In genomic region chr1:39407889-39408640, GRCh38 we compare ENCODE assay signal across 8 cellular contexts.
DNase-seq lines count a peak whose midpoint lies in the region; ATAC-seq, FAIRE-seq and TF ChIP-seq lines count a peak whose summit lies in the region.

No MANE protein-coding gene starts in this region.

- H3K27me3 ChIP-seq in left lung: no peaks in the 10 kb centered on the region
- no peaks in the 10 kb centered on the region for H3K27me3 ChIP-seq in testis

- H3K4me1 Mint-ChIP-seq in Calu3 (ENCODE audit: low read depth, unreplicated experiment): peaks cover 41% of the 10 kb centered on the region
- H3K4me1 Mint-ChIP-seq in activated naive CD8-positive, alpha-beta T cell treated with anti-CD3 and anti-CD28 coated beads, Interleukin-2, amount 50 U/mL, for 24 hours: peaks cover 60% of the 10 kb centered on the region

- H3K4me1 ChIP-seq in left lung (peaks cover 52 to 82% of the 10 kb centered on the region in 2 donors), testis (peaks cover 62% of the 10 kb centered on the region)

- DNase-seq in Calu3 (no peak), HuH-7.5 (ENCODE audit: low spot score) (peak; percentile 43), left lung (no peak), testis (no peak), dedifferentiated amniotic fluid mesenchymal stem cell (ENCODE audit: extremely low spot score) (no peak), GM12892 (ENCODE audit: insufficient read length) (no peak)
- no peak for DNase-seq in activated naive CD8-positive, alpha-beta T cell treated with anti-CD3 and anti-CD28 coated beads, Interleukin-2, amount 50 U/mL, for 24 hours

- TSS peak; percentile 88 for BruUV-seq in Calu3 (replicated peaks; lab: Mats Ljungman, UMichigan)

- ATAC-seq in activated naive CD8-positive, alpha-beta T cell treated with anti-CD3 and anti-CD28 coated beads, Interleukin-2, amount 50 U/mL, for 24 hours: no peak
- ATAC-seq in left lung: peak; percentile 1
- no peak for ATAC-seq in GM21367 (IDR thresholded peaks at IDR 0.05; ENCODE audit: unreplicated experiment)

- H3K36me3 ChIP-seq in left lung: peaks cover 0 to 11% of the 10 kb centered on the region in 2 donors
- H3K36me3 ChIP-seq in testis (ENCODE audit: low read depth, missing control alignments): no peaks in the 10 kb centered on the region

- H3K27ac ChIP-seq in left lung (peak overlapping the region; percentile 91 to 92), testis (peak overlapping the region; percentile 92 to 95)

- peak; percentile 3 for TF ChIP-seq POLR2A in testis (IDR thresholded peaks at IDR 0.05)
- TF ChIP-seq POLR2A in GM12892 (IDR thresholded peaks at IDR 0.05; ENCODE audit: low read depth, low read length): no peak

- intact Hi-C loops in Calu3 (cut with micrococcal nuclease; ENCODE audit: unreplicated experiment): loop anchor here (1.0 kb wide), 1 partner anchor 10 kb away; no protein-coding TSS in a partner anchor
- intact Hi-C loops in left lung (cut with DNase I): no loop called here
- intact Hi-C loops in testis (cut with DNase I; ENCODE audit: low total_unique reads): no loop called here

- peaks cover 67% of the 10 kb centered on the region for H3K36me3 Mint-ChIP-seq in Calu3 (ENCODE audit: insufficient read depth, unreplicated experiment)
- peaks cover 7% of the 10 kb centered on the region for H3K36me3 Mint-ChIP-seq in activated naive CD8-positive, alpha-beta T cell treated with anti-CD3 and anti-CD28 coated beads, Interleukin-2, amount 50 U/mL, for 24 hours (ENCODE audit: low read depth)

- no peak for FAIRE-seq in GM12892 (lab: Jason Lieb, UNC)

- H3K4me3 ChIP-seq in left lung (peak overlapping the region; percentile 55 to 82), testis (peak overlapping the region; percentile 77 to 96)

- H3K9me3 Mint-ChIP-seq in Calu3 (ENCODE audit: low read depth, unreplicated experiment): no peaks in the 10 kb centered on the region
- no peaks in the 10 kb centered on the region for H3K9me3 Mint-ChIP-seq in activated naive CD8-positive, alpha-beta T cell treated with anti-CD3 and anti-CD28 coated beads, Interleukin-2, amount 50 U/mL, for 24 hours

- H3K27ac Mint-ChIP-seq in Calu3 (ENCODE audit: unreplicated experiment): peak overlapping the region; percentile 93
- peak overlapping the region; percentile 35 for H3K27ac Mint-ChIP-seq in activated naive CD8-positive, alpha-beta T cell treated with anti-CD3 and anti-CD28 coated beads, Interleukin-2, amount 50 U/mL, for 24 hours

- H3K27me3 Mint-ChIP-seq in Calu3 (ENCODE audit: unreplicated experiment): no peaks in the 10 kb centered on the region
- no peaks in the 10 kb centered on the region for H3K27me3 Mint-ChIP-seq in activated naive CD8-positive, alpha-beta T cell treated with anti-CD3 and anti-CD28 coated beads, Interleukin-2, amount 50 U/mL, for 24 hours

- H3K4me3 Mint-ChIP-seq in Calu3 (ENCODE audit: low read depth, unreplicated experiment): peak overlapping the region; percentile 95
- peak overlapping the region; percentile 79 for H3K4me3 Mint-ChIP-seq in activated naive CD8-positive, alpha-beta T cell treated with anti-CD3 and anti-CD28 coated beads, Interleukin-2, amount 50 U/mL, for 24 hours

- TF ChIP-seq CTCF in Calu3 (IDR thresholded peaks at IDR 0.05; ENCODE audit: unreplicated experiment): no peak
- TF ChIP-seq CTCF in left lung (IDR thresholded peaks at IDR 0.05): no peak
- peak in 1 of 3 experiments; percentile 7 for TF ChIP-seq CTCF in testis (IDR thresholded peaks at IDR 0.05)

- CTCF ChIA-PET in Calu3 (lab: Charles Lee): interaction anchor here (0.6 to 3.7 kb wide), 4 partner anchors 9 to 1050 kb away, joined by 4 to 30 read pairs (median 8); no protein-coding TSS in a partner anchor

- H3K9me3 ChIP-seq in left lung (no peaks in the 10 kb centered on the region), testis (no peaks in the 10 kb centered on the region)

- 10% methylated on average over 25 of the region's 38 CpGs for WGBS in testis, 2 donors
